ENCODE assay signal across 13 cellular contexts in genomic region chr5:53362521-53362941, GRCh38.
A peak's percentile ranks its signal among the peaks of the same experiment; 100 is the strongest.
DNase-seq lines count a peak whose midpoint lies in the region; ATAC-seq, FAIRE-seq and TF ChIP-seq lines count a peak whose summit lies in the region.
"Had no signal": no experiment of that assay in that cellular context is flagged by ENCODE, and none has a peak within 500 bp of the region (broad histone marks: within the 10 kb centered on the region; RNA-seq: fewer than 3 reads in every experiment).

No MANE protein-coding gene starts in this region.

- FAIRE-seq in astrocyte (lab: Jason Lieb, UNC) = peak; percentile 100
- FAIRE-seq: GM19239, TTC549 had no signal

- DNase-seq in Right ventricle myocardium inferior (ENCODE audit: missing footprints) = no peak
- DNase-seq in right atrium auricular region (ENCODE audit: low spot score) = no peak
- DNase-seq in astrocyte (ENCODE audit: low read depth) = peak; percentile 97
- DNase-seq in left cardiac atrium = peak; percentile 20
- no peak for DNase-seq in HEK293T (ENCODE audit: extremely low spot score)
- no peak for DNase-seq in iPS-NIHi7 (ENCODE audit: extremely low spot score)
- DNase-seq: 8988T; activated T-cell treated with anti-CD3 and anti-CD28 coated beads, Interleukin-2, amount 50 U/mL, for 24 hours; stimulated activated naive CD4-positive, alpha-beta T cell treated with Interleukin-2 at 50 U/mL for 16 hours had no signal

- no peaks in the 10 kb centered on the region for H3K27me3 Mint-ChIP-seq in astrocyte (ENCODE audit: low read depth, unreplicated experiment)

- H3K9ac ChIP-seq in astrocyte (ENCODE audit: low read length) = peak overlapping the region; percentile 58

- no peak overlapping the region for H3K4me3 Mint-ChIP-seq in astrocyte (ENCODE audit: unreplicated experiment)
- H3K4me3 Mint-ChIP-seq: activated T-cell treated with anti-CD3 and anti-CD28 coated beads, Interleukin-2, amount 50 U/mL, for 24 hours had no signal

- H3K27ac Mint-ChIP-seq in astrocyte (ENCODE audit: unreplicated experiment) = peak overlapping the region; percentile 66
- H3K27ac Mint-ChIP-seq: activated T-cell treated with anti-CD3 and anti-CD28 coated beads, Interleukin-2, amount 50 U/mL, for 24 hours had no signal

- no peak overlapping the region for H2AFZ ChIP-seq in astrocyte (ENCODE audit: low read depth, low read length)

- TF ChIP-seq CTCF in right atrium auricular region (IDR thresholded peaks at IDR 0.05) = no peak
- TF ChIP-seq CTCF in astrocyte (IDR thresholded peaks at IDR 0.05; ENCODE audit: insufficient read depth, low read depth, low read length) = no peak

- H3K36me3 ChIP-seq in right atrium auricular region (no peaks in the 10 kb centered on the region), astrocyte (ENCODE audit: insufficient read depth, low read length) (no peaks in the 10 kb centered on the region)

- H3K27ac ChIP-seq in right atrium auricular region (peak overlapping the region in 1 of 2 donors; percentile 23), astrocyte (ENCODE audit: low read depth, low read length) (peak overlapping the region; percentile 88)

- CTCF ChIA-PET in HEK293T (lab: Yijun Ruan, JAX) = no interaction called here

- no peaks in the 10 kb centered on the region for H3K9me3 Mint-ChIP-seq in astrocyte (ENCODE audit: unreplicated experiment)
- H3K9me3 Mint-ChIP-seq: activated T-cell treated with anti-CD3 and anti-CD28 coated beads, Interleukin-2, amount 50 U/mL, for 24 hours had no signal

- H4K20me1 ChIP-seq in astrocyte (ENCODE audit: insufficient read depth, low read length) = no peaks in the 10 kb centered on the region

- no peaks in the 10 kb centered on the region for H3K79me2 ChIP-seq in astrocyte (ENCODE audit: insufficient read depth, low read length)

- H3K4me2 ChIP-seq in astrocyte (ENCODE audit: low read length) = peak overlapping the region; percentile 24

- no peaks in the 10 kb centered on the region for H3K36me3 Mint-ChIP-seq in astrocyte (ENCODE audit: low read depth, unreplicated experiment)

- H3K4me1 ChIP-seq in right atrium auricular region (no peaks in the 10 kb centered on the region), astrocyte (ENCODE audit: insufficient read depth, low read length) (peaks cover 37% of the 10 kb centered on the region)

- H3K4me3 ChIP-seq in right atrium auricular region = no peak overlapping the region
- H3K4me3 ChIP-seq in astrocyte (ENCODE audit: insufficient read depth, low read depth, low read length) = no peak overlapping the region

- no peaks in the 10 kb centered on the region for H3K27me3 ChIP-seq in right atrium auricular region
- no peaks in the 10 kb centered on the region for H3K27me3 ChIP-seq in astrocyte (ENCODE audit: insufficient read depth, low read length)

- POLR2A ChIA-PET in HEK293T (lab: Yijun Ruan, JAX) = no interaction called here

- H3K9me3 ChIP-seq in right atrium auricular region = no peaks in the 10 kb centered on the region
- H3K9me3 ChIP-seq in astrocyte (ENCODE audit: insufficient read depth, low read depth, low read length) = no peaks in the 10 kb centered on the region

- intact Hi-C loops in Right ventricle myocardium inferior (cut with DNase I) = no loop called here
- intact Hi-C loops in left cardiac atrium (cut with DNase I) = no loop called here

- ATAC-seq in Right ventricle myocardium inferior (peak; percentile 40), left cardiac atrium (peak; percentile 77 to 92), HG03457 (IDR thresholded peaks at IDR 0.05; ENCODE audit: unreplicated experiment) (no peak), GM18520 (IDR thresholded peaks at IDR 0.05; ENCODE audit: unreplicated experiment) (no peak)

- H3K4me1 Mint-ChIP-seq in astrocyte (ENCODE audit: low read depth, unreplicated experiment) = peaks cover 41% of the 10 kb centered on the region

TF ChIP-seq in HEK293T, 16 proteins besides CTCF, POLR2A, EP300 and RAD21:
- TF ChIP-seq BHLHE40 (IDR thresholded peaks at IDR 0.05; ENCODE audit: borderline replicate concordance) (no peak), CTBP1 (IDR thresholded peaks at IDR 0.05; ENCODE audit: borderline replicate concordance) (no peak), FOXK2 (IDR thresholded peaks at IDR 0.05) (no peak), LEF1 (IDR thresholded peaks at IDR 0.05; ENCODE audit: borderline replicate concordance) (no peak), ELF4 (IDR thresholded peaks at IDR 0.05) (no peak), L3MBTL2 (conservative IDR thresholded peaks at IDR 0.05) (no peak), SUZ12 (IDR thresholded peaks at IDR 0.05) (no peak), NFRKB (IDR thresholded peaks at IDR 0.05) (no peak), HDGF (IDR thresholded peaks at IDR 0.05; ENCODE audit: borderline replicate concordance) (no peak), SP1 (IDR thresholded peaks at IDR 0.05) (no peak), TARDBP (IDR thresholded peaks at IDR 0.05) (no peak), FOXM1 (IDR thresholded peaks at IDR 0.05; ENCODE audit: borderline replicate concordance) (no peak), FOXA1 (IDR thresholded peaks at IDR 0.05) (no peak), ZNF384 (IDR thresholded peaks at IDR 0.05) (no peak), ARNT (IDR thresholded peaks at IDR 0.05) (no peak)
- TF ChIP-seq, protein P1, sequence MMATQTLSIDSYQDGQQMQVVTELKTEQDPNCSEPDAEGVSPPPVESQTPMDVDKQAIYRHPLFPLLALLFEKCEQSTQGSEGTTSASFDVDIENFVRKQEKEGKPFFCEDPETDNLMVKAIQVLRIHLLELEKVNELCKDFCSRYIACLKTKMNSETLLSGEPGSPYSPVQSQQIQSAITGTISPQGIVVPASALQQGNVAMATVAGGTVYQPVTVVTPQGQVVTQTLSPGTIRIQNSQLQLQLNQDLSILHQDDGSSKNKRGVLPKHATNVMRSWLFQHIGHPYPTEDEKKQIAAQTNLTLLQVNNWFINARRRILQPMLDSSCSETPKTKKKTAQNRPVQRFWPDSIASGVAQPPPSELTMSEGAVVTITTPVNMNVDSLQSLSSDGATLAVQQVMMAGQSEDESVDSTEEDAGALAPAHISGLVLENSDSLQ (IDR thresholded peaks at IDR 0.05) = no peak

Comparison
In these comparisons a context has a peak if more than half of its experiments do, and no peak if none do; other contexts are left out.
1. DNase-seq: peak in astrocyte (single experiment) and left cardiac atrium (single experiment); none in Right ventricle myocardium inferior (single experiment), right atrium auricular region (single experiment), HEK293T (single experiment) and iPS-NIHi7 (single experiment).
2. ATAC-seq: peak in Right ventricle myocardium inferior (single experiment) and left cardiac atrium (2 of 2); none in HG03457 (single experiment) and GM18520 (single experiment).